Comparison of ENCODE assay signal across 27 cellular contexts in the genomic region with DNA sequence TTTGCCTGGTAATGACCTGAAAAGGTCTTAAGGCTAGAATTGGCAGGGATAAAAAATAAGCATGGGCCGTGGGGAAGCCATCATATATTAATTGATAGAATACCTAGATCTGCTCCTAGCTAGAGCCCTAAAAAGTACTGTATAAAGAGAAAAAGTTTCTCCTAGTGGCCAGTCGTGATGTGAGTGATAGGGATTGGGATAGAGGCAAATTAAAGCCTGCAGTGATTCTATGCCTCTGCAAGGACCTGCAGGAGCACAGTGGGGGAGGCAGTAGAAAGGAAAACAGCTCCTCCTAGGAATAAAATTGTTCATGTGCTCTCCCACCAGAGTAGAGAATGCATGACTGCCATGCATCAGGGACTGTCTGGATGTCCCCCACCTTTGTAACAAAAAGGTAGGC. TPM values are rescaled to one million over a fixed set of nuclear protein-coding genes. Genes with fewer than 3 reads are reported as not detected.
"Had no signal": no experiment of that assay in that cellular context is flagged by ENCODE, and none has a peak within 500 bp of the region (broad histone marks: within the 10 kb centered on the region; RNA-seq: fewer than 3 reads in every experiment).

No MANE protein-coding gene starts in this region.

- H3K27ac Mint-ChIP-seq: naive thymus-derived CD8-positive, alpha-beta T cell; stimulated activated naive B cell treated with anti-CD40 and anti-IgM and Interleukin-4, amounts not matched to agents 10 μg/mL and 1 μg/mL and 100 μg/mL, for 72 hours; stimulated activated naive CD8-positive, alpha-beta T cell treated with anti-CD3 and anti-CD28 coated beads, Interleukin-15, amount 100 ng/mL, for 72 hours had no signal

- H3K36me3 Mint-ChIP-seq: naive thymus-derived CD8-positive, alpha-beta T cell; stimulated activated naive B cell treated with anti-CD40 and anti-IgM and Interleukin-4, amounts not matched to agents 10 μg/mL and 1 μg/mL and 100 μg/mL, for 72 hours had no signal

- ATAC-seq: left lobe of liver; mucosa of descending colon; naive thymus-derived CD8-positive, alpha-beta T cell; stimulated activated naive B cell treated with anti-CD40 and anti-IgM and Interleukin-4, amounts not matched to agents 10 μg/mL and 1 μg/mL and 100 μg/mL, for 72 hours; stimulated activated naive CD8-positive, alpha-beta T cell treated with anti-CD3 and anti-CD28 coated beads, Interleukin-15, amount 100 ng/mL, for 72 hours; upper lobe of right lung had no signal

- H3K27ac ChIP-seq: hepatocyte, right atrium auricular region, sigmoid colon, skin epidermis, testis, tibial nerve, upper lobe of right lung, vagina had no signal

- H3K4me3 Mint-ChIP-seq: naive thymus-derived CD8-positive, alpha-beta T cell; stimulated activated naive B cell treated with anti-CD40 and anti-IgM and Interleukin-4, amounts not matched to agents 10 μg/mL and 1 μg/mL and 100 μg/mL, for 72 hours; stimulated activated naive CD8-positive, alpha-beta T cell treated with anti-CD3 and anti-CD28 coated beads, Interleukin-15, amount 100 ng/mL, for 72 hours had no signal

- H3K4me1 Mint-ChIP-seq: naive thymus-derived CD8-positive, alpha-beta T cell; stimulated activated naive B cell treated with anti-CD40 and anti-IgM and Interleukin-4, amounts not matched to agents 10 μg/mL and 1 μg/mL and 100 μg/mL, for 72 hours; stimulated activated naive CD8-positive, alpha-beta T cell treated with anti-CD3 and anti-CD28 coated beads, Interleukin-15, amount 100 ng/mL, for 72 hours had no signal

- H3K27me3 Mint-ChIP-seq: stimulated activated naive B cell treated with anti-CD40 and anti-IgM and Interleukin-4, amounts not matched to agents 10 μg/mL and 1 μg/mL and 100 μg/mL, for 72 hours; stimulated activated naive CD8-positive, alpha-beta T cell treated with anti-CD3 and anti-CD28 coated beads, Interleukin-15, amount 100 ng/mL, for 72 hours had no signal

- H3K36me3 ChIP-seq: right atrium auricular region, sigmoid colon, tibial nerve, upper lobe of right lung, vagina had no signal

- DNase-seq: effector CD4-positive, alpha-beta T cell; foreskin melanocyte; head of caudate nucleus; islet precursor cell; mammary epithelial cell; mucosa of descending colon; naive thymus-derived CD8-positive, alpha-beta T cell; posterior cingulate gyrus; sigmoid colon; stimulated activated CD4-positive, alpha-beta T cell treated with anti-CD3 and anti-CD28 coated beads, Interleukin-2, amount 100 ng/mL, for 24 hours; stimulated activated CD4-positive, alpha-beta T cell treated with anti-CD3 and anti-CD28 coated beads, Interleukin-4, amount 100 ng/mL, for 4 hours; stimulated activated naive B cell treated with anti-CD40 and anti-IgM and Interleukin-4, amounts not matched to agents 10 μg/mL and 1 μg/mL and 100 μg/mL, for 72 hours; stimulated activated naive CD8-positive, alpha-beta T cell treated with anti-CD3 and anti-CD28 coated beads, Interleukin-15, amount 100 ng/mL, for 72 hours; testis; upper lobe of right lung had no signal

- H3K4me1 ChIP-seq: right atrium auricular region, sigmoid colon, testis, tibial nerve, upper lobe of right lung, vagina had no signal

- H3K4me3 ChIP-seq: hepatocyte, mucosa of descending colon, right atrium auricular region, sigmoid colon, skin epidermis, testis, tibial nerve, upper lobe of right lung, vagina had no signal

- H3K4me2 ChIP-seq: hepatocyte had no signal

- H2AFZ ChIP-seq: hepatocyte had no signal

- H3K79me2 ChIP-seq: hepatocyte had no signal

- H3K9me3 ChIP-seq: mucosa of descending colon, sigmoid colon, testis, tibial nerve, upper lobe of right lung, vagina had no signal

- H3K27me3 ChIP-seq: hepatocyte, right atrium auricular region, sigmoid colon, testis, tibial nerve, upper lobe of right lung, vagina had no signal

RNA-seq across cellular contexts. Expression of a gene that starts 56.2 kb away (rescaled TPM):
- total RNA-seq: dermis microvascular lymphatic vessel endothelial cell; hepatocyte; left lobe of liver; lower leg skin; mammary epithelial cell; mucosa of descending colon; naive thymus-derived CD8-positive, alpha-beta T cell; osteocyte; right atrium auricular region; sigmoid colon; subcutaneous adipose tissue; tibial nerve; upper lobe of right lung; vagina had no signal
- polyA plus RNA-seq: esophagus; hepatocyte; mammary epithelial cell; naive thymus-derived CD8-positive, alpha-beta T cell; neural cell; sigmoid colon had no signal
